ENCODE assay signal across 25 cellular contexts in the genomic region with DNA sequence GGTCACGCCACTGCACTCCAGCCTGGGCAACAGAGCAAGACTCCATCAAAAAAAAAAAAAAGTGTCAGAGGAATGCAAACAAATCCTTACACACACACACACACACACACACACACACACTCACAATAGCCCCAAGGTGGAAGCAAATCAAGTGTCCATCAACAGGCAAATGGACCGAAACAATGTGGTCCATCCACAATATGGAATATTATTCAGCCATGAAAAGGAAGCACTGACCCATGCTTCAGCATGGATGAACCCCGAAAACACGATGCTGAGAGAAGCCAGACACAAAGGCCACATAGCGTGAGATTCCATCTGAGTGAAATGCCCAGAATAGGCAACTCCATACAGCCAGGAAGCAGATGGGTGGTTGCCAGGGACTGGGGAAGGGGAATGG.
"Had no signal": no experiment of that assay in that cellular context is flagged by ENCODE, and none has a peak within 500 bp of the region (broad histone marks: within the 10 kb centered on the region; RNA-seq: fewer than 3 reads in every experiment).

No MANE protein-coding gene starts in this region.

- H3K36me3 Mint-ChIP-seq: natural killer cell treated with Interleukin-12 subunit alpha and Interleukin-12 subunit beta and Interleukin-15 and Interleukin-18, amount 100 ng/mL, for 72 hours; stimulated activated effector memory CD8-positive, alpha-beta T cell treated with anti-CD3 and anti-CD28 coated beads, Interleukin-12 subunit alpha, Interleukin-12 subunit beta, amount 100 ng/mL, for 72 hours had no signal

- H3K36me3 ChIP-seq: gastrocnemius medialis, heart left ventricle, left ventricle myocardium inferior, lower lobe of right lung, prostate gland, right atrium auricular region, sigmoid colon, stomach, thyroid gland, vagina had no signal

- H3K4me1 ChIP-seq: gastrocnemius medialis, left ventricle myocardium inferior, lower lobe of right lung, parathyroid adenoma, prostate gland, thyroid gland had no signal

- H3K27me3 Mint-ChIP-seq: effector memory CD8-positive, alpha-beta T cell had no signal

- H3K4me1 Mint-ChIP-seq: immature natural killer cell; stimulated activated effector memory CD8-positive, alpha-beta T cell treated with anti-CD3 and anti-CD28 coated beads, Interleukin-12 subunit alpha, Interleukin-12 subunit beta, amount 100 ng/mL, for 72 hours had no signal

- H3K27ac Mint-ChIP-seq: effector memory CD8-positive, alpha-beta T cell; immature natural killer cell; natural killer cell treated with Interleukin-12 subunit alpha and Interleukin-12 subunit beta and Interleukin-15 and Interleukin-18, amount 100 ng/mL, for 72 hours; stimulated activated effector memory CD8-positive, alpha-beta T cell treated with anti-CD3 and anti-CD28 coated beads, Interleukin-12 subunit alpha, Interleukin-12 subunit beta, amount 100 ng/mL, for 72 hours had no signal

- H3K27me3 ChIP-seq: gastrocnemius medialis, heart left ventricle, right atrium auricular region, sigmoid colon, stomach, thyroid gland, vagina had no signal

- DNase-seq: effector memory CD8-positive, alpha-beta T cell; gastrocnemius medialis; heart left ventricle; hypothalamus; immature natural killer cell; islet precursor cell; kidney glomerular epithelial cell; left colon; left ventricle myocardium inferior; lower lobe of right lung; occipital lobe; sigmoid colon; stimulated activated CD4-positive, alpha-beta T cell treated with anti-CD3 and anti-CD28 coated beads, Interleukin-2, amount 100 ng/mL, for 24 hours; stimulated activated CD4-positive, alpha-beta T cell treated with anti-CD3 and anti-CD28 coated beads, Interleukin-4, amount 100 ng/mL, for 24 hours; stimulated activated naive CD4-positive, alpha-beta T cell treated with Interleukin-2 at 50 U/mL for 16 hours; stomach; thyroid gland; trophoblast cell had no signal

- H3K9me3 ChIP-seq: gastrocnemius medialis, heart left ventricle, left ventricle myocardium inferior, lower lobe of right lung, prostate gland, right atrium auricular region, sigmoid colon, stomach, thyroid gland, vagina had no signal

- H2AFZ ChIP-seq: parathyroid adenoma had no signal

- ATAC-seq: effector memory CD8-positive, alpha-beta T cell; gastrocnemius medialis; heart left ventricle; left colon; lower lobe of right lung; natural killer cell treated with Interleukin-12 subunit alpha and Interleukin-12 subunit beta and Interleukin-15 and Interleukin-18, amount 100 ng/mL, for 72 hours; stimulated activated effector memory CD8-positive, alpha-beta T cell treated with anti-CD3 and anti-CD28 coated beads, Interleukin-12 subunit alpha, Interleukin-12 subunit beta, amount 100 ng/mL, for 72 hours had no signal

- H3K4me3 Mint-ChIP-seq: effector memory CD8-positive, alpha-beta T cell; immature natural killer cell; natural killer cell treated with Interleukin-12 subunit alpha and Interleukin-12 subunit beta and Interleukin-15 and Interleukin-18, amount 100 ng/mL, for 72 hours; stimulated activated effector memory CD8-positive, alpha-beta T cell treated with anti-CD3 and anti-CD28 coated beads, Interleukin-12 subunit alpha, Interleukin-12 subunit beta, amount 100 ng/mL, for 72 hours had no signal

- H3K9me3 Mint-ChIP-seq: effector memory CD8-positive, alpha-beta T cell; immature natural killer cell; natural killer cell treated with Interleukin-12 subunit alpha and Interleukin-12 subunit beta and Interleukin-15 and Interleukin-18, amount 100 ng/mL, for 72 hours; stimulated activated effector memory CD8-positive, alpha-beta T cell treated with anti-CD3 and anti-CD28 coated beads, Interleukin-12 subunit alpha, Interleukin-12 subunit beta, amount 100 ng/mL, for 72 hours had no signal

- H3K79me2 ChIP-seq: parathyroid adenoma had no signal

- H3K4me3 ChIP-seq: coronary artery, gastrocnemius medialis, heart left ventricle, left ventricle myocardium inferior, lower lobe of right lung, prostate gland, right atrium auricular region, sigmoid colon, stomach, thyroid gland, vagina had no signal

- H3K27ac ChIP-seq: coronary artery, gastrocnemius medialis, heart left ventricle, left ventricle myocardium inferior, lower lobe of right lung, parathyroid adenoma, prostate gland, right atrium auricular region, sigmoid colon, stomach, thyroid gland, vagina had no signal
